27 cellular contexts compared by ENCODE assay signal in the genomic region with DNA sequence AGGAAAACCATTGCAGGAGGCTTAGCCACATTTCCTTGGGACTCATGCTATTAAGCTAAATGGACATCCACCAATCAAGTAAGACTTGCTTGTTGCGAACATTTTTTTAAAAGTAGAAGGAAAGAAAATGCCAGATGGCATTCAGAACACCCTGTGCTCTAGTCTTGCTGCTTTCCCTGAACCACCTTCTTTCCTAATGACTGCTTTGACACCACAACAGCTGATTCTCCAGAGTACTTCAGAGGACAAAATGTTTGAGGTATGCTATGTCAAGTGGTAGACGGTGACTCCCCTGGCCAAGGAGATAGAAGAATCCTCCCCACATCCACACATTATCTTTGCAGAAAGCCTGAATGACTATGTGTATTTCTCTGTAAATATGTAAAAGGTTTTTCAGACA.
"Had no signal": no experiment of that assay in that cellular context is flagged by ENCODE, and none has a peak within 500 bp of the region (broad histone marks: within the 10 kb centered on the region; RNA-seq: fewer than 3 reads in every experiment).

No MANE protein-coding gene starts in this region.

- H3K27me3 ChIP-seq: adrenal gland, body of pancreas, dorsolateral prefrontal cortex, gastroesophageal sphincter, right lobe of liver, uterus had no signal

- H3K9me3 ChIP-seq: adrenal gland, body of pancreas, gastroesophageal sphincter, right lobe of liver, thoracic aorta, uterus had no signal

- H3K4me1 ChIP-seq: right lobe of liver, uterus had no signal

- H3K36me3 ChIP-seq: adrenal gland, gastroesophageal sphincter, right lobe of liver, thoracic aorta, uterus had no signal

- H3K4me3 ChIP-seq: adrenal gland, body of pancreas, coronary artery, gastroesophageal sphincter, right lobe of liver, skin epidermis, thoracic aorta, uterus had no signal

- ATAC-seq: activated CD4-positive, alpha-beta T cell treated with anti-CD3 and anti-CD28 coated beads for 36 hours; body of pancreas; gastroesophageal sphincter; natural killer cell treated with Interleukin-12 subunit alpha and Interleukin-12 subunit beta and Interleukin-15 and Interleukin-18, amount 100 ng/mL, for 72 hours; right lobe of liver; stimulated activated naive CD8-positive, alpha-beta T cell treated with anti-CD3 and anti-CD28 coated beads, Interleukin-15, Interleukin-2, amounts not matched to agents 100 U/mL and 50 U/mL, for 24 hours had no signal

- H3K27ac ChIP-seq: adrenal gland, body of pancreas, coronary artery, gastroesophageal sphincter, right lobe of liver, skin epidermis, thoracic aorta, uterus had no signal

- DNase-seq: activated B cell treated with CpG ODN at 0.5 μM for 24 hours; activated CD4-positive, alpha-beta T cell treated with anti-CD3 and anti-CD28 coated beads for 36 hours; activated CD4-positive, alpha-beta T cell treated with anti-CD3 and anti-CD28 coated beads, Interleukin-2, amount 50 U/mL, for 4 hours; activated CD8-positive, alpha-beta memory T cell treated with anti-CD3 and anti-CD28 coated beads for 24 hours; activated effector memory CD4-positive, alpha-beta T cell treated with Interleukin-2 at 50 U/mL for 16 hours; activated naive CD4-positive, alpha-beta T cell treated with anti-CD3 and anti-CD28 coated beads for 36 hours; activated naive CD8-positive, alpha-beta T cell treated with anti-CD3 and anti-CD28 coated beads for 36 hours; adrenal gland; aorta; body of pancreas; dorsolateral prefrontal cortex; effector memory CD4-positive, alpha-beta T cell; erythroblast; hippocampal formation; left cardiac atrium; midbrain; right lobe of liver; stimulated activated CD4-positive, alpha-beta T cell treated with anti-CD3 and anti-CD28 coated beads, Interleukin-12 subunit alpha, Interleukin-12 subunit beta, amount 100 ng/mL, for 4 hours; stimulated activated CD4-positive, alpha-beta T cell treated with anti-CD3 and anti-CD28 coated beads, Interleukin-4, amount 100 ng/mL, for 1 hour; stimulated activated naive CD8-positive, alpha-beta T cell treated with anti-CD3 and anti-CD28 coated beads, Interleukin-15, Interleukin-2, amounts not matched to agents 100 U/mL and 50 U/mL, for 24 hours; trophoblast cell; uterus had no signal
